35 cellular contexts compared by ENCODE assay signal in the genomic region with DNA sequence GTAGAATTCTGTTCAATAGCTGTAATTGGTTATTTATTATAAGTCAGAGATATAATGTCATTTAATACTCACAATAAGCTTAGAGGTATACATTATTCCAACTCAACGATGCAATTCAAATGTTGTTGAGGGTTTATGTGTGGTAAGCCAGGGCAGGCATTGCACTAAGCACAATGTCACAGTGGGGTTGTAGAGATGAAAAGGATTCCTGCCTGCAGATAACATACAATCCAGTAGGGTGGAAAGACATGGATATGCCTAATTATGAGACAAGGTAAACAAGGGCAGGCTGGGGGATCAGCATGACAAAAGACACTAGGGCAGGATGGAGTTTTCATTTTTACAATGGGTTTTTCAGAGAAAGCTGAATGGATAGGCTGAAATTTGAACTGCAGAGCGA.
"Had no signal": no experiment of that assay in that cellular context is flagged by ENCODE, and none has a peak within 500 bp of the region (broad histone marks: within the 10 kb centered on the region; RNA-seq: fewer than 3 reads in every experiment).

No MANE protein-coding gene starts in this region.

- H3K27ac Mint-ChIP-seq: activated CD4-positive, alpha-beta memory T cell treated with anti-CD3 and anti-CD28 coated beads, Interleukin-2, amount 10 ng/mL, durations not matched to agents 7 days and 5 days; activated CD4-positive, alpha-beta T cell treated with anti-CD3 and anti-CD28 coated beads, Interleukin-2, amount 10 ng/mL, durations not matched to agents 7 days and 5 days; activated naive CD4-positive, alpha-beta T cell treated with anti-CD3 and anti-CD28 coated beads, Interleukin-2, amount 10 ng/mL, durations not matched to agents 7 days and 5 days; activated naive CD4-positive, alpha-beta T cell treated with anti-CD3 and anti-CD28 coated beads, Interleukin-2, amount 50 U/mL, for 72 hours; activated naive CD8-positive, alpha-beta T cell treated with anti-CD3 and anti-CD28 coated beads, Interleukin-2, amount 10 ng/mL, durations not matched to agents 7 days and 5 days; activated T-cell treated with anti-CD3 and anti-CD28 coated beads, Interleukin-2, amount 50 U/mL, for 24 hours; activated T-cell treated with anti-CD3 and anti-CD28 coated beads, Interleukin-2, amount 50 U/mL, for 72 hours; brain; dendritic cell treated with granulocyte-macrophage colony-stimulating factor and Interleukin-4, amounts not matched to agents 40 ng/mL and 50 ng/mL, for 4 days; effector memory CD8-positive, alpha-beta T cell; T-helper 17 cell; T-helper 2 cell treated with Interferon-gamma antibody and Interleukin-4, amounts not matched to agents 5 μg/mL and 100 μg/mL, for 36 hours had no signal

- H3K9me3 ChIP-seq: ascending aorta, breast epithelium, esophagus muscularis mucosa, gastrocnemius medialis had no signal

- H3K4me1 ChIP-seq: ascending aorta, breast epithelium, esophagus muscularis mucosa, foreskin keratinocyte, gastrocnemius medialis, heart left ventricle had no signal

- H3K9me3 Mint-ChIP-seq: activated CD4-positive, alpha-beta memory T cell treated with anti-CD3 and anti-CD28 coated beads, Interleukin-2, amount 10 ng/mL, durations not matched to agents 7 days and 5 days; activated CD4-positive, alpha-beta T cell treated with anti-CD3 and anti-CD28 coated beads, Interleukin-2, amount 10 ng/mL, durations not matched to agents 7 days and 5 days; activated naive CD4-positive, alpha-beta T cell treated with anti-CD3 and anti-CD28 coated beads, Interleukin-2, amount 10 ng/mL, durations not matched to agents 7 days and 5 days; activated naive CD8-positive, alpha-beta T cell treated with anti-CD3 and anti-CD28 coated beads, Interleukin-2, amount 10 ng/mL, durations not matched to agents 7 days and 5 days; dendritic cell treated with granulocyte-macrophage colony-stimulating factor and Interleukin-4, amounts not matched to agents 40 ng/mL and 50 ng/mL, for 4 days; T-helper 2 cell treated with Interferon-gamma antibody and Interleukin-4, amounts not matched to agents 5 μg/mL and 100 μg/mL, for 36 hours had no signal

- DNase-seq: activated CD4-positive, alpha-beta memory T cell treated with anti-CD3 and anti-CD28 coated beads, Interleukin-2, amount 10 ng/mL, durations not matched to agents 7 days and 5 days; activated CD4-positive, alpha-beta T cell treated with anti-CD3 and anti-CD28 coated beads for 4 hours; activated CD4-positive, alpha-beta T cell treated with anti-CD3 and anti-CD28 coated beads, Interleukin-2, amount 10 ng/mL, durations not matched to agents 7 days and 5 days; activated CD4-positive, alpha-beta T cell treated with anti-CD3 and anti-CD28 coated beads, Interleukin-2, amount 50 U/mL, for 4 hours; activated CD4-positive, CD25-positive, alpha-beta regulatory T cell; activated CD4-positive, CD25-positive, alpha-beta regulatory T cell treated with anti-CD3 and anti-CD28 coated beads, Interleukin-2, amount 50 U/mL, for 72 hours; activated CD8-positive, alpha-beta memory T cell treated with anti-CD3 and anti-CD28 coated beads, Interleukin-2, amount 50 U/mL, for 48 hours; activated gamma-delta T cell; activated naive CD4-positive, alpha-beta T cell; activated naive CD4-positive, alpha-beta T cell treated with anti-CD3 and anti-CD28 coated beads, Interleukin-2, amount 10 ng/mL, durations not matched to agents 7 days and 5 days; activated naive CD8-positive, alpha-beta T cell treated with anti-CD3 and anti-CD28 coated beads, Interleukin-2, amount 10 ng/mL, durations not matched to agents 7 days and 5 days; activated T-cell treated with anti-CD3 and anti-CD28 coated beads for 4 hours; activated T-cell treated with anti-CD3 and anti-CD28 coated beads, Interleukin-2, amount 50 U/mL, for 24 hours; activated T-cell treated with anti-CD3 and anti-CD28 coated beads, Interleukin-2, amount 50 U/mL, for 72 hours; central memory CD4-positive, alpha-beta T cell; cerebellar nuclear complex; effector CD4-positive, alpha-beta T cell; effector memory CD8-positive, alpha-beta T cell; erythroblast; foreskin keratinocyte; gastrocnemius medialis; glutamatergic neuron; heart left ventricle; T-helper 17 cell; T1000; WERI-Rb-1 had no signal

- H3K27me3 Mint-ChIP-seq: activated CD4-positive, alpha-beta memory T cell treated with anti-CD3 and anti-CD28 coated beads, Interleukin-2, amount 10 ng/mL, durations not matched to agents 7 days and 5 days; activated naive CD4-positive, alpha-beta T cell treated with anti-CD3 and anti-CD28 coated beads, Interleukin-2, amount 10 ng/mL, durations not matched to agents 7 days and 5 days; activated naive CD8-positive, alpha-beta T cell treated with anti-CD3 and anti-CD28 coated beads, Interleukin-2, amount 10 ng/mL, durations not matched to agents 7 days and 5 days; activated T-cell treated with anti-CD3 and anti-CD28 coated beads, Interleukin-2, amount 50 U/mL, for 24 hours; dendritic cell treated with granulocyte-macrophage colony-stimulating factor and Interleukin-4, amounts not matched to agents 40 ng/mL and 50 ng/mL, for 4 days; effector memory CD8-positive, alpha-beta T cell; T-helper 17 cell had no signal

- H3K27ac ChIP-seq: ascending aorta, breast epithelium, cardiac muscle cell, coronary artery, esophagus muscularis mucosa, foreskin keratinocyte, gastrocnemius medialis, heart left ventricle, WERI-Rb-1 had no signal

- H3K27me3 ChIP-seq: ascending aorta, breast epithelium, cardiac muscle cell, esophagus muscularis mucosa, gastrocnemius medialis, heart left ventricle had no signal

- H3K36me3 Mint-ChIP-seq: activated naive CD4-positive, alpha-beta T cell treated with anti-CD3 and anti-CD28 coated beads, Interleukin-2, amount 10 ng/mL, durations not matched to agents 7 days and 5 days; activated naive CD4-positive, alpha-beta T cell treated with anti-CD3 and anti-CD28 coated beads, Interleukin-2, amount 50 U/mL, for 72 hours; activated naive CD8-positive, alpha-beta T cell treated with anti-CD3 and anti-CD28 coated beads, Interleukin-2, amount 10 ng/mL, durations not matched to agents 7 days and 5 days; brain had no signal

- ATAC-seq: activated naive CD4-positive, alpha-beta T cell treated with anti-CD3 and anti-CD28 coated beads, Interleukin-2, amount 50 U/mL, for 72 hours; activated T-cell treated with anti-CD3 and anti-CD28 coated beads, Interleukin-2, amount 50 U/mL, for 72 hours; effector memory CD8-positive, alpha-beta T cell; foreskin keratinocyte; gastrocnemius medialis; heart left ventricle; T-helper 17 cell had no signal

- H3K4me3 ChIP-seq: ascending aorta, breast epithelium, cardiac muscle cell, coronary artery, esophagus muscularis mucosa, gastrocnemius medialis, heart left ventricle had no signal

- H3K4me3 Mint-ChIP-seq: activated CD4-positive, alpha-beta memory T cell treated with anti-CD3 and anti-CD28 coated beads, Interleukin-2, amount 10 ng/mL, durations not matched to agents 7 days and 5 days; activated CD4-positive, alpha-beta T cell treated with anti-CD3 and anti-CD28 coated beads, Interleukin-2, amount 10 ng/mL, durations not matched to agents 7 days and 5 days; activated naive CD4-positive, alpha-beta T cell treated with anti-CD3 and anti-CD28 coated beads, Interleukin-2, amount 10 ng/mL, durations not matched to agents 7 days and 5 days; activated naive CD8-positive, alpha-beta T cell treated with anti-CD3 and anti-CD28 coated beads, Interleukin-2, amount 10 ng/mL, durations not matched to agents 7 days and 5 days; activated T-cell treated with anti-CD3 and anti-CD28 coated beads, Interleukin-2, amount 50 U/mL, for 24 hours; activated T-cell treated with anti-CD3 and anti-CD28 coated beads, Interleukin-2, amount 50 U/mL, for 72 hours; brain; dendritic cell treated with granulocyte-macrophage colony-stimulating factor and Interleukin-4, amounts not matched to agents 40 ng/mL and 50 ng/mL, for 4 days; effector memory CD8-positive, alpha-beta T cell; T-helper 17 cell; T-helper 2 cell treated with Interferon-gamma antibody and Interleukin-4, amounts not matched to agents 5 μg/mL and 100 μg/mL, for 36 hours had no signal

- H3K36me3 ChIP-seq: ascending aorta, breast epithelium, cardiac muscle cell, esophagus muscularis mucosa, gastrocnemius medialis, heart left ventricle, WERI-Rb-1 had no signal

- H3K4me1 Mint-ChIP-seq: activated CD4-positive, alpha-beta memory T cell treated with anti-CD3 and anti-CD28 coated beads, Interleukin-2, amount 10 ng/mL, durations not matched to agents 7 days and 5 days; activated CD4-positive, alpha-beta T cell treated with anti-CD3 and anti-CD28 coated beads, Interleukin-2, amount 10 ng/mL, durations not matched to agents 7 days and 5 days; activated naive CD4-positive, alpha-beta T cell treated with anti-CD3 and anti-CD28 coated beads, Interleukin-2, amount 10 ng/mL, durations not matched to agents 7 days and 5 days; activated naive CD8-positive, alpha-beta T cell treated with anti-CD3 and anti-CD28 coated beads, Interleukin-2, amount 10 ng/mL, durations not matched to agents 7 days and 5 days; brain; T-helper 17 cell had no signal
